17 cellular contexts compared by ENCODE assay signal in genomic region chr20:53336892-53337291, GRCh38.
DNase-seq lines count a peak whose midpoint lies in the region; ATAC-seq and TF ChIP-seq lines count a peak whose summit lies in the region.
"Had no signal": no experiment of that assay in that cellular context is flagged by ENCODE, and none has a peak within 500 bp of the region (broad histone marks: within the 10 kb centered on the region; RNA-seq: fewer than 3 reads in every experiment).

No MANE protein-coding gene starts in this region.

- H3K4me1 ChIP-seq in BE2C (no peaks in the 10 kb centered on the region), DND-41 (ENCODE audit: insufficient read depth, low read length) (no peaks in the 10 kb centered on the region), OCI-LY7 (ENCODE audit: insufficient read depth, low read length, poor library complexity, severe bottlenecking) (no peaks in the 10 kb centered on the region), endodermal cell (ENCODE audit: control insufficient read depth, insufficient read depth, low read length) (no peaks in the 10 kb centered on the region)

- no peaks in the 10 kb centered on the region for H3K9me3 Mint-ChIP-seq in endodermal cell
- H3K9me3 Mint-ChIP-seq: CD4-positive, alpha-beta T cell had no signal

- no TSS peak for BruUV-seq in OCI-LY7 (replicated peaks; lab: Mats Ljungman, UMichigan)

- H3K27ac ChIP-seq in DND-41 (ENCODE audit: low read length) (no peak overlapping the region), OCI-LY7 (ENCODE audit: low read depth, low read length, poor library complexity, severe bottlenecking) (no peak overlapping the region), endodermal cell (ENCODE audit: low read depth, low read length) (no peak overlapping the region)

- no peaks in the 10 kb centered on the region for H3K9me3 ChIP-seq in BE2C
- no peaks in the 10 kb centered on the region for H3K9me3 ChIP-seq in DND-41 (ENCODE audit: insufficient read depth, low read length, severe bottlenecking)
- H3K9me3 ChIP-seq in OCI-LY7 (ENCODE audit: low read length): no peaks in the 10 kb centered on the region
- H3K9me3 ChIP-seq in endodermal cell (ENCODE audit: control insufficient read depth, low read length): no peaks in the 10 kb centered on the region

- no peaks in the 10 kb centered on the region for H3K9me2 ChIP-seq in OCI-LY7 (ENCODE audit: insufficient read depth, low read length)

- no peaks in the 10 kb centered on the region for H3K36me3 Mint-ChIP-seq in endodermal cell (ENCODE audit: low read depth)

- ATAC-seq in DND-41 (ENCODE audit: insufficient read depth, low read depth): no peak
- ATAC-seq: GM12878 had no signal

- no peaks in the 10 kb centered on the region for H3K27me3 Mint-ChIP-seq in endodermal cell (ENCODE audit: insufficient read depth)
- H3K27me3 Mint-ChIP-seq: CD4-positive, alpha-beta T cell had no signal

- H3K27me3 ChIP-seq in BE2C: no peaks in the 10 kb centered on the region
- peaks cover 13% of the 10 kb centered on the region for H3K27me3 ChIP-seq in DND-41 (ENCODE audit: insufficient read depth, low read length, poor library complexity)
- no peaks in the 10 kb centered on the region for H3K27me3 ChIP-seq in endodermal cell (ENCODE audit: control insufficient read depth, insufficient read depth, low read length, poor library complexity, severe bottlenecking)

- no peak overlapping the region for H3K4me3 Mint-ChIP-seq in endodermal cell
- H3K4me3 Mint-ChIP-seq: CD4-positive, alpha-beta T cell had no signal

- H3K9ac ChIP-seq in DND-41 (ENCODE audit: low read depth, low read length) (no peak overlapping the region), endodermal cell (ENCODE audit: extremely low read depth, low read length, poor library complexity, severe bottlenecking) (no peak overlapping the region)

- intact Hi-C loops in OCI-LY7 (cut with micrococcal nuclease; ENCODE audit: unreplicated experiment): no loop called here

- H3K36me3 ChIP-seq in BE2C (no peaks in the 10 kb centered on the region; the same call in 1 of the 2 replicates), DND-41 (ENCODE audit: insufficient read depth, low read length) (no peaks in the 10 kb centered on the region), OCI-LY7 (ENCODE audit: insufficient read depth, low read length) (no peaks in the 10 kb centered on the region), endodermal cell (ENCODE audit: control insufficient read depth, insufficient read depth, low read length) (no peaks in the 10 kb centered on the region)

- DNase-seq in BE2C (no peak), DND-41 (no peak), OCI-LY7 (ENCODE audit: low spot score) (peak; percentile 5), endodermal cell (no peak), ureter (ENCODE audit: low spot score) (no peak), T-helper 9 cell (no peak)
- no peak for DNase-seq in activated CD4-positive, alpha-beta T cell treated with anti-CD3 and anti-CD28 coated beads, Interleukin-2, amount 50 U/mL, for 4 hours
- DNase-seq: ACHN; AML-193; Calu3; CD4-positive, alpha-beta T cell; DMS79; NCI-H1105; NCI-H1694 treated with DMSO at 0.1 percent for 48 hours; NCI-H446; SHP77 treated with DMSO at 0.1 percent for 48 hours had no signal

- H3K4me2 ChIP-seq in DND-41 (ENCODE audit: insufficient read depth, low read length) (no peak overlapping the region), OCI-LY7 (ENCODE audit: low read length) (no peak overlapping the region)

- TF ChIP-seq CTCF in BE2C (IDR thresholded peaks at IDR 0.05; ENCODE audit: low read depth, low read length) (peak; percentile 24; the same call in 1 of the 2 replicates), DND-41 (IDR thresholded peaks at IDR 0.05; ENCODE audit: borderline replicate concordance, extremely low read depth, low read length, poor library complexity, severe bottlenecking) (peak; percentile 16), OCI-LY7 (conservative IDR thresholded peaks at IDR 0.05; ENCODE audit: low read length) (peak; percentile 46), endodermal cell (conservative IDR thresholded peaks at IDR 0.05) (peak; percentile 50)

- H4K20me1 ChIP-seq in DND-41 (ENCODE audit: insufficient read depth, low read length) (no peaks in the 10 kb centered on the region), OCI-LY7 (ENCODE audit: insufficient read depth, low read length) (no peaks in the 10 kb centered on the region)

- H3K4me1 Mint-ChIP-seq in endodermal cell: no peaks in the 10 kb centered on the region

- CTCF ChIA-PET in OCI-LY7 (lab: Charles Lee; ENCODE audit: unreplicated experiment): no interaction called here

- H2AFZ ChIP-seq in DND-41 (ENCODE audit: low read depth, low read length) (no peak overlapping the region), OCI-LY7 (ENCODE audit: low read length) (no peak overlapping the region)

- 88 to 89% methylated on average over 3 of the region's 3 CpGs for WGBS in endodermal cell (ENCODE audit: insufficient coverage in 1 of 2, insufficient read length in 1 of 2), 2 experiments

- H3K79me2 ChIP-seq in DND-41 (ENCODE audit: insufficient read depth, low read length) (no peaks in the 10 kb centered on the region), OCI-LY7 (ENCODE audit: insufficient read depth, low read depth, low read length) (no peaks in the 10 kb centered on the region)

- no peak overlapping the region for H3K4me3 ChIP-seq in BE2C (ENCODE audit: low read depth, low read length)
- no peak overlapping the region for H3K4me3 ChIP-seq in DND-41 (ENCODE audit: low read depth in 1 of 2, low read length in 2 of 2)
- no peak overlapping the region for H3K4me3 ChIP-seq in OCI-LY7 (ENCODE audit: low read depth, low read length, poor library complexity, severe bottlenecking)
- H3K4me3 ChIP-seq in endodermal cell (ENCODE audit: low read length): no peak overlapping the region
- H3K4me3 ChIP-seq: GM12878 had no signal

- POLR2A ChIA-PET in OCI-LY7 (lab: Charles Lee): interaction anchor here (0.6 kb wide), 1 partner anchor 1584 kb away, joined by 5 read pairs; no protein-coding TSS in a partner anchor

- no peak overlapping the region for H3K27ac Mint-ChIP-seq in endodermal cell
- H3K27ac Mint-ChIP-seq: CD4-positive, alpha-beta T cell had no signal
